Comparison of ENCODE assay signal across 8 cellular contexts in genomic region chr6:116571683-116572000, GRCh38. TPM values are rescaled to one million over a fixed set of nuclear protein-coding genes. Genes with fewer than 3 reads are reported as not detected.
DNase-seq lines count a peak whose midpoint lies in the region; ATAC-seq lines count a peak whose summit lies in the region.

No MANE protein-coding gene starts in this region.

- H3K4me1 ChIP-seq in HUES6 (ENCODE audit: control insufficient read depth, insufficient read depth, low read length) (0 out of 2 replicates have a peak, but pooled peaks cover 3% of the 10 kb centered on the region), adipocyte (ENCODE audit: control insufficient read depth, insufficient read depth, low read length) (peaks cover 25% of the 10 kb centered on the region), stomach smooth muscle (ENCODE audit: control insufficient read depth, insufficient read depth, low read length) (peaks cover 9% of the 10 kb centered on the region)

- H3K9ac ChIP-seq in HUES6 (ENCODE audit: low read length) = peak overlapping the region; percentile 86
- peak overlapping the region; percentile 97 for H3K9ac ChIP-seq in adipocyte (ENCODE audit: low read length)
- peak overlapping the region; percentile 93 to 98 for H3K9ac ChIP-seq in stomach smooth muscle (ENCODE audit: low read length in 2 of 2)

- peaks cover 47 to 68% of the 10 kb centered on the region in 2 donors for H3K4me1 Mint-ChIP-seq in immature natural killer cell

- no peaks in the 10 kb centered on the region for H3K9me3 ChIP-seq in HUES6 (ENCODE audit: control insufficient read depth, insufficient read depth, low read depth, low read length)
- no peaks in the 10 kb centered on the region for H3K9me3 ChIP-seq in adipocyte (ENCODE audit: control insufficient read depth, low read length)
- H3K9me3 ChIP-seq in stomach smooth muscle (ENCODE audit: control insufficient read depth in 2 of 2, low read length in 2 of 2) = no peaks in the 10 kb centered on the region

- H3K36me3 ChIP-seq in HUES6 (ENCODE audit: control insufficient read depth, insufficient read depth, low read length) = peaks cover 5% of the 10 kb centered on the region
- H3K36me3 ChIP-seq in adipocyte (ENCODE audit: control insufficient read depth, insufficient read depth, low read length, severe bottlenecking) = peaks cover 18% of the 10 kb centered on the region
- peaks cover 0 to 9% of the 10 kb centered on the region in 2 donors for H3K36me3 ChIP-seq in stomach smooth muscle (ENCODE audit: control insufficient read depth in 2 of 2, insufficient read depth in 2 of 2, low read length in 2 of 2)

- H3K27me3 ChIP-seq in HUES6 (ENCODE audit: control insufficient read depth, insufficient read depth, low read length) = no peaks in the 10 kb centered on the region
- no peaks in the 10 kb centered on the region for H3K27me3 ChIP-seq in adipocyte (replicated peaks; ENCODE audit: control insufficient read depth, insufficient read depth, low read length)
- H3K27me3 ChIP-seq in stomach smooth muscle (ENCODE audit: control insufficient read depth in 1 of 2, insufficient read depth in 2 of 2, low read length in 2 of 2) = no peaks in the 10 kb centered on the region

- H3K4me3 ChIP-seq in HUES6 (ENCODE audit: low read depth, low read length) = peak overlapping the region; percentile 81
- peak overlapping the region; percentile 98 for H3K4me3 ChIP-seq in adipocyte (ENCODE audit: low read length)
- peak overlapping the region; percentile 92 to 96 for H3K4me3 ChIP-seq in stomach smooth muscle (ENCODE audit: low read length in 2 of 2)

- H3K27ac ChIP-seq in HUES6 (ENCODE audit: low read depth, low read length) (peak overlapping the region; percentile 16; the same call in 1 of the 2 replicates), stomach smooth muscle (ENCODE audit: low read length) (peak overlapping the region; percentile 92)

- DNase-seq in adipocyte (ENCODE audit: low read depth) (no peak), immature natural killer cell (no peak), MV-4-11 (lab: John Stamatoyannopoulos, UW) (no peak), SIG-M5 (lab: John Stamatoyannopoulos, UW) (no peak), DMS79 (lab: John Stamatoyannopoulos, UW) (no peak)

- no peaks in the 10 kb centered on the region for H3K9me3 Mint-ChIP-seq in immature natural killer cell

- peaks cover 0 to 16% (median 5%) of the 10 kb centered on the region in 3 donors for H3K36me3 Mint-ChIP-seq in immature natural killer cell

- no peak for ATAC-seq in HG03095 (IDR thresholded peaks at IDR 0.05; ENCODE audit: unreplicated experiment)

- peak overlapping the region; percentile 96 to 99 (median 98) for H3K27ac Mint-ChIP-seq in immature natural killer cell

- H3K27me3 Mint-ChIP-seq in immature natural killer cell (ENCODE audit: low read depth in 3 of 3) = peaks cover 3 to 6% (median 3%) of the 10 kb centered on the region in 3 donors

- peak overlapping the region; percentile 95 to 99 (median 97) for H3K4me3 Mint-ChIP-seq in immature natural killer cell

RNA-seq across cellular contexts. Expression of gene RWDD1, which starts 0.3 kb away (rescaled TPM):
- polyA plus RNA-seq in immature natural killer cell = 10 to 100 TPM; 69.1 to 87.3 (median 70.4) TPM

RNA-seq across cellular contexts. Expression of gene CALHM4, which starts 18.1 kb away (rescaled TPM):
- polyA plus RNA-seq in immature natural killer cell = not detected

RNA-seq across cellular contexts. Expression of gene TRAPPC3L, which starts 26.2 kb away (rescaled TPM):
- polyA plus RNA-seq in immature natural killer cell = under 1 TPM in 2 of 3 donors, not detected in 1; 0.18 to 0.20 TPM

RNA-seq across cellular contexts. Expression of gene RSPH4A, which starts 44.6 kb away (rescaled TPM):
- under 1 TPM in 1 of 3 donors, not detected in 2; 0.11 TPM for polyA plus RNA-seq in immature natural killer cell
